ENCODE assay signal across 16 cellular contexts in the genomic region with DNA sequence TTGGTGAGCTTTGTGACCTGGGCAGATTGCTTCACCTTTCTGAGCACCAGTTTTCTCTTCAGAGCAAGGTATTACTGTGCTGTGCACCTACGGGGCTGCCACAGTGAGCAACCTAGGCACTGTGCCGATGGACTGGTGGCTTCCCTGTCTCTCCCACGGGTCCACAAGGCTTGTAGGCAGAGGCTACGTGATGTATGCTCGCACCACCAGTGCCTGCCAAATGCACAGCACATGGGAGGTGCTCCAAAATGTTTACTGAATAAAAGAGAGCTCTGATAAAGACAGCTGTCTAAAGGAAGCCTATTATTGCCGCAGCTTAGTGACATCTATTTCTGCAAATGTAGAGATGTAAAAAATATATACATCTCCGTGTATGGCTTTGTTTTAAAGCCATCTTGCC.
A peak's percentile ranks its signal among the peaks of the same experiment; 100 is the strongest.
DNase-seq lines count a peak whose midpoint lies in the region; ATAC-seq lines count a peak whose summit lies in the region.
"Had no signal": no experiment of that assay in that cellular context is flagged by ENCODE, and none has a peak within 500 bp of the region (broad histone marks: within the 10 kb centered on the region; RNA-seq: fewer than 3 reads in every experiment).

No MANE protein-coding gene starts in this region.

- ATAC-seq in HG02610 (IDR thresholded peaks at IDR 0.05; ENCODE audit: unreplicated experiment), result no peak
- no peak for ATAC-seq in GM21717 (IDR thresholded peaks at IDR 0.05; ENCODE audit: unreplicated experiment)
- ATAC-seq: gastrocnemius medialis; stimulated activated naive CD8-positive, alpha-beta T cell treated with anti-CD3 and anti-CD28 coated beads, Interleukin-15, Interleukin-2, amounts not matched to agents 100 U/mL and 50 U/mL, for 24 hours had no signal

- DNase-seq in COR-L47 (lab: John Stamatoyannopoulos, UW), result peak; percentile 63
- peak; percentile 91 for DNase-seq in NCI-H1436 treated with DMSO at 0.1 percent for 48 hours (lab: John Stamatoyannopoulos, UW)
- peak; percentile 97 for DNase-seq in NCI-H69 (lab: John Stamatoyannopoulos, UW)
- peak; percentile 46 for DNase-seq in medulla oblongata (ENCODE audit: extremely low spot score)
- DNase-seq in OCI-M1 (lab: John Stamatoyannopoulos, UW), result no peak
- no peak for DNase-seq in activated CD4-positive, CD25-positive, alpha-beta regulatory T cell treated with anti-CD3 and anti-CD28 coated beads, Interleukin-2, amount 50 U/mL, for 72 hours
- DNase-seq: ACHN; activated CD4-positive, alpha-beta T cell treated with anti-CD3 and anti-CD28 coated beads for 1 hour; activated T-cell treated with anti-CD3 and anti-CD28 coated beads for 4 hours; gastrocnemius medialis; HCEC 1CT; KBM-7; mammary epithelial cell; stimulated activated naive CD8-positive, alpha-beta T cell treated with anti-CD3 and anti-CD28 coated beads, Interleukin-15, Interleukin-2, amounts not matched to agents 100 U/mL and 50 U/mL, for 24 hours had no signal

Comparison
In these comparisons a context has a peak if more than half of its experiments do, and no peak if none do; other contexts are left out.
1. DNase-seq: peak in COR-L47 (single experiment), NCI-H1436 treated with DMSO at 0.1 percent for 48 hours (single experiment), NCI-H69 (single experiment) and medulla oblongata (single experiment); none in OCI-M1 (single experiment) and activated CD4-positive, CD25-positive, alpha-beta regulatory T cell treated with anti-CD3 and anti-CD28 coated beads, Interleukin-2, amount 50 U/mL, for 72 hours (single experiment).